In genomic region chr4:113602829-113603228, GRCh38 we compare ENCODE assay signal across 1 cellular context.
TF ChIP-seq lines count a peak whose summit lies in the region.

No MANE protein-coding gene starts in this region.

TF ChIP-seq in GM23338, 12 proteins besides CTCF, POLR2A, EP300 and RAD21:
- TF ChIP-seq, protein P1, sequence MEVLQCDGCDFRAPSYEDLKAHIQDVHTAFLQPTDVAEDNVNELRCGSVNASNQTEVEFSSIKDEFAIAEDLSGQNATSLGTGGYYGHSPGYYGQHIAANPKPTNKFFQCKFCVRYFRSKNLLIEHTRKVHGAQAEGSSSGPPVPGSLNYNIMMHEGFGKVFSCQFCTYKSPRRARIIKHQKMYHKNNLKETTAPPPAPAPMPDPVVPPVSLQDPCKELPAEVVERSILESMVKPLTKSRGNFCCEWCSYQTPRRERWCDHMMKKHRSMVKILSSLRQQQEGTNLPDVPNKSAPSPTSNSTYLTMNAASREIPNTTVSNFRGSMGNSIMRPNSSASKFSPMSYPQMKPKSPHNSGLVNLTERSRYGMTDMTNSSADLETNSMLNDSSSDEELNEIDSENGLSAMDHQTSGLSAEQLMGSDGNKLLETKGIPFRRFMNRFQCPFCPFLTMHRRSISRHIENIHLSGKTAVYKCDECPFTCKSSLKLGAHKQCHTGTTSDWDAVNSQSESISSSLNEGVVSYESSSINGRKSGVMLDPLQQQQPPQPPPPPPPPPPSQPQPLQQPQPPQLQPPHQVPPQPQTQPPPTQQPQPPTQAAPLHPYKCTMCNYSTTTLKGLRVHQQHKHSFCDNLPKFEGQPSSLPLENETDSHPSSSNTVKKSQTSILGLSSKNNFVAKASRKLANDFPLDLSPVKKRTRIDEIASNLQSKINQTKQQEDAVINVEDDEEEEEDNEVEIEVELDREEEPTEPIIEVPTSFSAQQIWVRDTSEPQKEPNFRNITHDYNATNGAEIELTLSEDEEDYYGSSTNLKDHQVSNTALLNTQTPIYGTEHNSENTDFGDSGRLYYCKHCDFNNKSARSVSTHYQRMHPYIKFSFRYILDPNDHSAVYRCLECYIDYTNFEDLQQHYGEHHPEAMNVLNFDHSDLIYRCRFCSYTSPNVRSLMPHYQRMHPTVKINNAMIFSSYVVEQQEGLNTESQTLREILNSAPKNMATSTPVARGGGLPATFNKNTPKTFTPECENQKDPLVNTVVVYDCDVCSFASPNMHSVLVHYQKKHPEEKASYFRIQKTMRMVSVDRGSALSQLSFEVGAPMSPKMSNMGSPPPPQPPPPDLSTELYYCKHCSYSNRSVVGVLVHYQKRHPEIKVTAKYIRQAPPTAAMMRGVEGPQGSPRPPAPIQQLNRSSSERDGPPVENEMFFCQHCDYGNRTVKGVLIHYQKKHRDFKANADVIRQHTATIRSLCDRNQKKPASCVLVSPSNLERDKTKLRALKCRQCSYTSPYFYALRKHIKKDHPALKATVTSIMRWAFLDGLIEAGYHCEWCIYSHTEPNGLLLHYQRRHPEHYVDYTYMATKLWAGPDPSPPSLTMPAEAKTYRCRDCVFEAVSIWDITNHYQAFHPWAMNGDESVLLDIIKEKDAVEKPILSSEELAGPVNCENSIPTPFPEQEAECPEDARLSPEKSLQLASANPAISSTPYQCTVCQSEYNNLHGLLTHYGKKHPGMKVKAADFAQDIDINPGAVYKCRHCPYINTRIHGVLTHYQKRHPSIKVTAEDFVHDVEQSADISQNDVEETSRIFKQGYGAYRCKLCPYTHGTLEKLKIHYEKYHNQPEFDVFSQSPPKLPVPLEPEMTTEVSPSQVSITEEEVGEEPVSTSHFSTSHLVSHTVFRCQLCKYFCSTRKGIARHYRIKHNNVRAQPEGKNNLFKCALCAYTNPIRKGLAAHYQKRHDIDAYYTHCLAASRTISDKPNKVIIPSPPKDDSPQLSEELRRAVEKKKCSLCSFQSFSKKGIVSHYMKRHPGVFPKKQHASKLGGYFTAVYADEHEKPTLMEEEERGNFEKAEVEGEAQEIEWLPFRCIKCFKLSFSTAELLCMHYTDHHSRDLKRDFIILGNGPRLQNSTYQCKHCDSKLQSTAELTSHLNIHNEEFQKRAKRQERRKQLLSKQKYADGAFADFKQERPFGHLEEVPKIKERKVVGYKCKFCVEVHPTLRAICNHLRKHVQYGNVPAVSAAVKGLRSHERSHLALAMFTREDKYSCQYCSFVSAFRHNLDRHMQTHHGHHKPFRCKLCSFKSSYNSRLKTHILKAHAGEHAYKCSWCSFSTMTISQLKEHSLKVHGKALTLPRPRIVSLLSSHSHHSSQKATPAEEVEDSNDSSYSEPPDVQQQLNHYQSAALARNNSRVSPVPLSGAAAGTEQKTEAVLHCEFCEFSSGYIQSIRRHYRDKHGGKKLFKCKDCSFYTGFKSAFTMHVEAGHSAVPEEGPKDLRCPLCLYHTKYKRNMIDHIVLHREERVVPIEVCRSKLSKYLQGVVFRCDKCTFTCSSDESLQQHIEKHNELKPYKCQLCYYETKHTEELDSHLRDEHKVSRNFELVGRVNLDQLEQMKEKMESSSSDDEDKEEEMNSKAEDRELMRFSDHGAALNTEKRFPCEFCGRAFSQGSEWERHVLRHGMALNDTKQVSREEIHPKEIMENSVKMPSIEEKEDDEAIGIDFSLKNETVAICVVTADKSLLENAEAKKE (CRISPR knock-in tag; IDR thresholded peaks at IDR 0.05) = no peak
- TF ChIP-seq, protein P2, sequence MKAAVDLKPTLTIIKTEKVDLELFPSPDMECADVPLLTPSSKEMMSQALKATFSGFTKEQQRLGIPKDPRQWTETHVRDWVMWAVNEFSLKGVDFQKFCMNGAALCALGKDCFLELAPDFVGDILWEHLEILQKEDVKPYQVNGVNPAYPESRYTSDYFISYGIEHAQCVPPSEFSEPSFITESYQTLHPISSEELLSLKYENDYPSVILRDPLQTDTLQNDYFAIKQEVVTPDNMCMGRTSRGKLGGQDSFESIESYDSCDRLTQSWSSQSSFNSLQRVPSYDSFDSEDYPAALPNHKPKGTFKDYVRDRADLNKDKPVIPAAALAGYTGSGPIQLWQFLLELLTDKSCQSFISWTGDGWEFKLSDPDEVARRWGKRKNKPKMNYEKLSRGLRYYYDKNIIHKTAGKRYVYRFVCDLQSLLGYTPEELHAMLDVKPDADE (IDR thresholded peaks at IDR 0.05) = no peak
- TF ChIP-seq NANOG (IDR thresholded peaks at IDR 0.05; ENCODE audit: borderline replicate concordance) (no peak), EZH2phosphoT487 (IDR thresholded peaks at IDR 0.05; ENCODE audit: unreplicated experiment) (no peak), REST (IDR thresholded peaks at IDR 0.05; ENCODE audit: unreplicated experiment) (no peak), CREB1 (CRISPR knock-in tag; IDR thresholded peaks at IDR 0.05; ENCODE audit: low read depth) (no peak), STAT1 (IDR thresholded peaks at IDR 0.05; ENCODE audit: unreplicated experiment) (no peak), JUNB (IDR thresholded peaks at IDR 0.05; ENCODE audit: unreplicated experiment) (no peak), POLR2AphosphoS5 (IDR thresholded peaks at IDR 0.05; ENCODE audit: low read depth) (no peak), EZH2 (IDR thresholded peaks at IDR 0.05; ENCODE audit: low read depth, unreplicated experiment) (no peak), ZNF114 (CRISPR knock-in tag; IDR thresholded peaks at IDR 0.05) (no peak), ZNF331 (CRISPR knock-in tag; IDR thresholded peaks at IDR 0.05; ENCODE audit: low read depth) (no peak)
